15 cellular contexts compared by ENCODE assay signal in the genomic region with DNA sequence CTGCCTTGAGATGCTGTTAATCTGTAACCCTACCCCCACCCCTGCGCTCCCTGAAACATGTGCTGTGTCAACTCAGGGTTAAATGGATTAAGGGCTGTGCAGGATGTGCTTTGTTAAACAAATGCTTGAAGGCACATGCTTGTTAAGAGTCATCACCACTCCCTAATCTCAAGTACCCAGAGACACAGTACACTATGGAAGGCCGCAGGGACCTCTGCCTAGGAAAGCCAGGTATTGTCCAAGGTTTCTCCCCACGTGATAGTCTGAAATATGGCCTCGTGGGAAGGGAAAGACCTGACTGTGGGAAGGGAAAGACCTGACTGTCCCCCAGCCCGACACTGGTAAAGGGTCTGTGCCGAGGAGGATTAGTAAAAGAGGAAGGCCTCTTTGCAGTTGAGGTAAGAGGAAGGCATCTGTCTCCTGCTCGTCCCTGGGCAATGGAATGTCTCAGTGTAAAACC. TPM values are rescaled to one million over a fixed set of nuclear protein-coding genes. Genes with fewer than 3 reads are reported as not detected.
A peak's percentile ranks its signal among the peaks of the same experiment; 100 is the strongest.
DNase-seq lines count a peak whose midpoint lies in the region; ATAC-seq and TF ChIP-seq lines count a peak whose summit lies in the region.
"Not testable (repeated sequence)": the region's sequence is repeated elsewhere in the genome, so short reads cannot be mapped to it uniquely, and the experiment has no call there.
"Had no signal": no experiment of that assay in that cellular context is flagged by ENCODE, and none has a peak within 500 bp of the region (broad histone marks: within the 10 kb centered on the region; RNA-seq: fewer than 3 reads in every experiment).

No MANE protein-coding gene starts in this region.

- DNase-seq in CD4-positive, alpha-beta T cell; activated CD4-positive, alpha-beta T cell treated with anti-CD3 and anti-CD28 coated beads, Interleukin-2, amount 10 ng/mL, durations not matched to agents 24 days and 14 days: not testable (repeated sequence)
- DNase-seq in amniotic epithelial cell (ENCODE audit: low read depth) = peak; percentile 64
- DNase-seq in glomerular visceral epithelial cell (ENCODE audit: extremely low spot score) = peak; percentile 58
- peak; percentile 59 for DNase-seq in left kidney (ENCODE audit: low read depth, low spot score)
- DNase-seq in renal cortical epithelial cell (ENCODE audit: low read depth) = peak; percentile 86

- not testable (repeated sequence) for H3K9ac ChIP-seq in HUES48 (ENCODE audit: low read depth, low read length)
- peak overlapping the region; percentile 30; the same call in 1 of the 2 replicates for H3K9ac ChIP-seq in OCI-LY3 (ENCODE audit: low read length)

- not testable (repeated sequence) for ATAC-seq in CD4-positive, alpha-beta T cell (ENCODE audit: poor library complexity)

- peaks cover 99% of the 10 kb centered on the region for H3K36me3 Mint-ChIP-seq in CD4-positive, alpha-beta T cell (ENCODE audit: low read depth)
- H3K36me3 Mint-ChIP-seq in activated CD4-positive, alpha-beta T cell treated with anti-CD3 and anti-CD28 coated beads, Interleukin-2, amount 10 ng/mL, durations not matched to agents 24 days and 14 days (ENCODE audit: low read depth) = peaks cover 78% of the 10 kb centered on the region

- CTCF ChIA-PET in CD4-positive, alpha-beta T cell (lab: Charles Lee) = not testable (repeated sequence)

- H3K79me2 ChIP-seq in OCI-LY3 (ENCODE audit: low read length) = peaks cover 93% of the 10 kb centered on the region

- H3K4me3 Mint-ChIP-seq in CD4-positive, alpha-beta T cell = peak overlapping the region; percentile 36
- not testable (repeated sequence) for H3K4me3 Mint-ChIP-seq in activated CD4-positive, alpha-beta T cell treated with anti-CD3 and anti-CD28 coated beads, Interleukin-2, amount 10 ng/mL, durations not matched to agents 24 days and 14 days

- not testable (repeated sequence) for H2AFZ ChIP-seq in OCI-LY3 (ENCODE audit: low read depth, low read length)

- intact Hi-C loops in CD4-positive, alpha-beta T cell (cut with DNase I, micrococcal nuclease); activated CD4-positive, alpha-beta T cell treated with anti-CD3 and anti-CD28 coated beads, Interleukin-2, amount 10 ng/mL, durations not matched to agents 24 days and 14 days (cut with micrococcal nuclease): not testable (repeated sequence)

- POLR2A ChIA-PET in CD4-positive, alpha-beta T cell (lab: Charles Lee) = interaction anchor here (1.2 kb wide), 1 partner anchor 31 kb away, joined by 3 read pairs; no protein-coding TSS in a partner anchor

- H3K27me3 ChIP-seq in CD4-positive, alpha-beta T cell (ENCODE audit: control insufficient read depth, insufficient read depth, low read length); HUES48 (ENCODE audit: control insufficient read depth, insufficient read depth, low read length); OCI-LY3 (ENCODE audit: low read depth, low read length): not testable (repeated sequence)

- H3K27ac ChIP-seq in CD4-positive, alpha-beta T cell (ENCODE audit: low read depth, low read length) = not testable (repeated sequence)
- H3K27ac ChIP-seq in HUES48 (ENCODE audit: low read depth, low read length) (peak overlapping the region; percentile 69), OCI-LY3 (ENCODE audit: low read length) (peak overlapping the region; percentile 58)

- H3K4me1 Mint-ChIP-seq in CD4-positive, alpha-beta T cell (ENCODE audit: low read depth) = peaks cover 95% of the 10 kb centered on the region
- peaks cover 55% of the 10 kb centered on the region for H3K4me1 Mint-ChIP-seq in activated CD4-positive, alpha-beta T cell treated with anti-CD3 and anti-CD28 coated beads, Interleukin-2, amount 10 ng/mL, durations not matched to agents 24 days and 14 days

- peak overlapping the region; percentile 32 for H3K4me2 ChIP-seq in OCI-LY3 (ENCODE audit: low read length)

- not testable (repeated sequence) for H3K27me3 Mint-ChIP-seq in CD4-positive, alpha-beta T cell; activated CD4-positive, alpha-beta T cell treated with anti-CD3 and anti-CD28 coated beads, Interleukin-2, amount 10 ng/mL, durations not matched to agents 24 days and 14 days

- H4K20me1 ChIP-seq in OCI-LY3 (ENCODE audit: insufficient read depth, low read length) = peaks cover 60% of the 10 kb centered on the region

- not testable (repeated sequence) for H3K4me3 ChIP-seq in HUES48 (ENCODE audit: low read depth, low read length)
- peak overlapping the region; percentile 36; the same call in 1 of the 2 replicates for H3K4me3 ChIP-seq in OCI-LY3 (ENCODE audit: low read length)

- H3K36me3 ChIP-seq in HUES48 (ENCODE audit: control insufficient read depth, insufficient read depth, low read length) (peaks cover 98% of the 10 kb centered on the region), OCI-LY3 (replicated peaks; ENCODE audit: low read depth, low read length) (peaks cover 75% of the 10 kb centered on the region)

- TF ChIP-seq CTCF in CD4-positive, alpha-beta T cell (IDR thresholded peaks at IDR 0.05); OCI-LY3 (IDR thresholded peaks at IDR 0.05; ENCODE audit: low read depth, low read length): not testable (repeated sequence)

- H3K9me3 ChIP-seq in CD4-positive, alpha-beta T cell (ENCODE audit: control insufficient read depth, low read length); HUES48 (ENCODE audit: control insufficient read depth, insufficient read depth, low read length); OCI-LY3 (ENCODE audit: insufficient read depth, low read length): not testable (repeated sequence)

- peak overlapping the region; percentile 84 for H3K27ac Mint-ChIP-seq in CD4-positive, alpha-beta T cell
- H3K27ac Mint-ChIP-seq in activated CD4-positive, alpha-beta T cell treated with anti-CD3 and anti-CD28 coated beads, Interleukin-2, amount 10 ng/mL, durations not matched to agents 24 days and 14 days = peak overlapping the region; percentile 55

- H3K9me3 Mint-ChIP-seq in CD4-positive, alpha-beta T cell; activated CD4-positive, alpha-beta T cell treated with anti-CD3 and anti-CD28 coated beads, Interleukin-2, amount 10 ng/mL, durations not matched to agents 24 days and 14 days: not testable (repeated sequence)

- peaks cover 36% of the 10 kb centered on the region for H3K4me1 ChIP-seq in HUES48 (ENCODE audit: control insufficient read depth, insufficient read depth, low read length)
- peaks cover 59% of the 10 kb centered on the region for H3K4me1 ChIP-seq in OCI-LY3 (ENCODE audit: low read length)

RNA-seq across cellular contexts. Expression of a gene that starts 12.6 kb away (rescaled TPM):
- 100 to 1,000 TPM; 559 to 605 TPM for total RNA-seq in CD4-positive, alpha-beta T cell
- total RNA-seq in activated CD4-positive, alpha-beta T cell treated with anti-CD3 and anti-CD28 coated beads, Interleukin-2, amount 10 ng/mL, durations not matched to agents 24 days and 14 days = 1,574 and 1,607 TPM in 2 replicates
- total RNA-seq in renal cortical epithelial cell = 902 and 2,308 TPM in 2 replicates

RNA-seq across cellular contexts. Expression of a gene that starts 40.4 kb away (rescaled TPM):
- under 1 TPM in 1 of 2 experiments, not detected in 1; 0.22 TPM for total RNA-seq in CD4-positive, alpha-beta T cell
- total RNA-seq in activated CD4-positive, alpha-beta T cell treated with anti-CD3 and anti-CD28 coated beads, Interleukin-2, amount 10 ng/mL, durations not matched to agents 24 days and 14 days = 0.17 TPM in 1 of 2 replicates, not detected in the other
- total RNA-seq in renal cortical epithelial cell = not detected in 2 replicates
- total RNA-seq: activated CD8-positive, alpha-beta memory T cell treated with anti-CD3 and anti-CD28 coated beads for 36 hours; ascending aorta; endothelial cell of umbilical vein; G401; gastroesophageal sphincter; stomach; urinary bladder had no signal
